In genomic region chr17:57894848-57895247, GRCh38 we compare ENCODE assay signal across 19 cellular contexts. TPM values are rescaled to one million over a fixed set of nuclear protein-coding genes. Genes with fewer than 3 reads are reported as not detected.
DNase-seq lines count a peak whose midpoint lies in the region; ATAC-seq, FAIRE-seq and TF ChIP-seq lines count a peak whose summit lies in the region.
"Had no signal": no experiment of that assay in that cellular context is flagged by ENCODE, and none has a peak within 500 bp of the region (broad histone marks: within the 10 kb centered on the region; RNA-seq: fewer than 3 reads in every experiment).

No MANE protein-coding gene starts in this region.

- ATAC-seq in HepG2 (no peak), right lobe of liver (no peak), GM18502 (IDR thresholded peaks at IDR 0.05; ENCODE audit: poor library complexity, unreplicated experiment) (no peak)
- ATAC-seq: activated CD4-positive, CD25-positive, alpha-beta regulatory T cell treated with anti-CD3 and anti-CD28 coated beads, Interleukin-2, amount 50 U/mL, for 24 hours; naive thymus-derived CD8-positive, alpha-beta T cell had no signal

- H3K27ac ChIP-seq in HepG2 (ENCODE audit: extremely low read length, insufficient read depth, low read length) (peak overlapping the region; percentile 59), right lobe of liver (no peak overlapping the region), prostate gland (peak overlapping the region; percentile 53 to 87), vagina (peak overlapping the region; percentile 93)

- TF ChIP-seq EP300 in HepG2 (IDR thresholded peaks at IDR 0.05; ENCODE audit: low read depth in 2 of 2, low read length in 2 of 2) (no peak), HepG2 (CRISPR knock-in tag; IDR thresholded peaks at IDR 0.05; ENCODE audit: borderline replicate concordance) (no peak)

- peaks cover 6% of the 10 kb centered on the region for H3K36me3 Mint-ChIP-seq in endothelial cell (ENCODE audit: low read depth, unreplicated experiment)
- H3K36me3 Mint-ChIP-seq: naive thymus-derived CD8-positive, alpha-beta T cell had no signal

- H3K36me3 ChIP-seq in HepG2 (replicated peaks in 1 of 2; ENCODE audit: control insufficient read depth in 1 of 2, insufficient read depth in 2 of 2, low read length in 2 of 2), result no peaks in the 10 kb centered on the region
- H3K36me3 ChIP-seq in right lobe of liver, result no peaks in the 10 kb centered on the region
- H3K36me3 ChIP-seq in prostate gland, result no peaks in the 10 kb centered on the region
- H3K36me3 ChIP-seq in vagina, result no peaks in the 10 kb centered on the region
- H3K36me3 ChIP-seq: Peyer's patch had no signal

- H3K4me1 ChIP-seq in HepG2 (ENCODE audit: insufficient read depth, low read length) (peaks cover 73% of the 10 kb centered on the region), right lobe of liver (peaks cover 0 to 26% (median 0%) of the 10 kb centered on the region in 4 donors), prostate gland (replicated peaks) (peaks cover 44% of the 10 kb centered on the region), vagina (peaks cover 87% of the 10 kb centered on the region)

- in situ Hi-C loops in HepG2 (cut with HindIII; ENCODE audit: extremely low pct_ligation_motif_present, low pct_unique_long_range_greater_than_20kb), result loop anchor here (10.0 kb wide), 1 partner anchor 220 kb away; no protein-coding TSS in a partner anchor

- 54% methylated on average over 1 of the region's 1 CpG for WGBS in HepG2 (ENCODE audit: low lambda C conversion rate)
- WGBS in right lobe of liver (ENCODE audit: insufficient coverage, low coverage, low lambda C conversion rate, missing lambda C conversion rate), result 92% methylated on average over 1 of the region's 1 CpG
- 74% methylated on average over 1 of the region's 1 CpG for WGBS in prostate gland

- H4K20me1 ChIP-seq in HepG2 (ENCODE audit: insufficient read depth, low read length), result no peaks in the 10 kb centered on the region

- DNase-seq in HepG2 (ENCODE audit: low spot score) (no peak), right lobe of liver (no peak), endothelial cell (ENCODE audit: low spot score) (no peak), prostate gland (ENCODE audit: low spot score) (no peak), vagina (ENCODE audit: extremely low spot score in 2 of 2) (no peak), medulla oblongata (ENCODE audit: extremely low spot score) (no peak), SW 1271 (lab: John Stamatoyannopoulos, UW) (no peak)
- DNase-seq: activated T-cell treated with anti-CD3 and anti-CD28 coated beads, Interleukin-2, amount 50 U/mL, for 48 hours; effector CD8-positive, alpha-beta T cell; foreskin melanocyte; naive thymus-derived CD8-positive, alpha-beta T cell; NCI-H187 treated with DMSO at 0.1 percent for 48 hours; NCI-H524 treated with DMSO at 0.1 percent for 48 hours; Peyer's patch; T-helper 1 cell had no signal

- H3K79me2 ChIP-seq in HepG2 (ENCODE audit: insufficient read depth, low read length), result no peaks in the 10 kb centered on the region

- H3K27me3 Mint-ChIP-seq in endothelial cell (ENCODE audit: unreplicated experiment), result peaks cover 12% of the 10 kb centered on the region

- TF ChIP-seq RAD21 in HepG2 (CRISPR knock-in tag; IDR thresholded peaks at IDR 0.05), result no peak

- no peak overlapping the region for H3K4me3 ChIP-seq in HepG2 (replicated peaks in 1 of 3; ENCODE audit: insufficient read depth in 1 of 3, low read depth in 2 of 3, low read length in 3 of 3)
- H3K4me3 ChIP-seq in right lobe of liver, result no peak overlapping the region
- H3K4me3 ChIP-seq in prostate gland, result no peak overlapping the region
- no peak overlapping the region for H3K4me3 ChIP-seq in vagina
- H3K4me3 ChIP-seq: Peyer's patch, skin epidermis had no signal

- no peak overlapping the region for H3K4me3 Mint-ChIP-seq in endothelial cell (ENCODE audit: unreplicated experiment)
- H3K4me3 Mint-ChIP-seq: naive thymus-derived CD8-positive, alpha-beta T cell had no signal

- H3K27me3 ChIP-seq in HepG2 (ENCODE audit: control insufficient read depth in 1 of 2, insufficient read depth in 2 of 2, low read length in 2 of 2) (no peaks in the 10 kb centered on the region; a peak in 1 of 5 replicates), right lobe of liver (no peaks in the 10 kb centered on the region), prostate gland (replicated peaks; ENCODE audit: insufficient read depth) (no peaks in the 10 kb centered on the region), vagina (no peaks in the 10 kb centered on the region)
- H3K27me3 ChIP-seq: Peyer's patch had no signal

- no peak for TF ChIP-seq POLR2A in HepG2 (IDR thresholded peaks at IDR 0.05; ENCODE audit: insufficient read depth in 1 of 2, low read depth in 2 of 2, low read length in 2 of 2)
- no peak for TF ChIP-seq POLR2A in right lobe of liver (IDR thresholded peaks at IDR 0.05)
- TF ChIP-seq POLR2A in prostate gland (IDR thresholded peaks at IDR 0.05), result no peak
- no peak for TF ChIP-seq POLR2A in vagina (IDR thresholded peaks at IDR 0.05)

- H3K4me2 ChIP-seq in HepG2 (ENCODE audit: low read depth, low read length), result peak overlapping the region; percentile 1; the same call in 1 of the 2 replicates

- H3K27ac Mint-ChIP-seq in endothelial cell (ENCODE audit: unreplicated experiment), result peak overlapping the region; percentile 61
- H3K27ac Mint-ChIP-seq: naive thymus-derived CD8-positive, alpha-beta T cell had no signal

- no peak overlapping the region for H2AFZ ChIP-seq in HepG2 (ENCODE audit: low read length)

- intact Hi-C loops in HepG2 (cut with micrococcal nuclease; ENCODE audit: unreplicated experiment) (loop anchor here (5.0 kb wide), 1 partner anchor 43 kb away; the partner anchor contains the start of gene MRPS23), right lobe of liver (cut with DNase I) (loop anchor here (5.0 to 10.0 kb wide), 2 partner anchors 90 to 92 kb away; partner anchors contain the start of gene VEZF1 (in 2 of the 2)), prostate gland (cut with DNase I) (loop anchor here (5.0 kb wide), 2 partner anchors 32 to 92 kb away; partner anchors contain the start of gene VEZF1), vagina (cut with DNase I) (loop anchor here (5.0 kb wide), 2 partner anchors 42 to 92 kb away; partner anchors contain the start of gene VEZF1)

- no TSS peak for BruUV-seq in HepG2 (replicated peaks; lab: Mats Ljungman, UMichigan)

- FAIRE-seq in HepG2 (lab: Jason Lieb, UNC), result peak; percentile 8
- FAIRE-seq: islet of Langerhans had no signal

- peaks cover 29% of the 10 kb centered on the region for H3K4me1 Mint-ChIP-seq in endothelial cell (ENCODE audit: unreplicated experiment)

- POLR2A ChIA-PET in HepG2 (lab: Yijun Ruan, JAX), result interaction anchor here (3.6 to 4.0 kb wide), 2 partner anchors 8 to 99 kb away, joined by 37 to 87 read pairs; no protein-coding TSS in a partner anchor

- TF ChIP-seq CTCF in HepG2 (CRISPR knock-in tag; IDR thresholded peaks at IDR 0.05) (no peak), right lobe of liver (IDR thresholded peaks at IDR 0.05) (no peak), endothelial cell (IDR thresholded peaks at IDR 0.05; ENCODE audit: unreplicated experiment) (no peak), prostate gland (IDR thresholded peaks at IDR 0.05) (no peak), vagina (IDR thresholded peaks at IDR 0.05) (no peak)

- no peaks in the 10 kb centered on the region for H3K9me3 Mint-ChIP-seq in endothelial cell (ENCODE audit: unreplicated experiment)
- H3K9me3 Mint-ChIP-seq: naive thymus-derived CD8-positive, alpha-beta T cell had no signal

- CTCF ChIA-PET in HepG2 (lab: Yijun Ruan, JAX; ENCODE audit: low intra/inter-chr PET ratio, low total read pairs), result no interaction called here

- H3K9me3 ChIP-seq in HepG2 (ENCODE audit: low read length) (no peaks in the 10 kb centered on the region), right lobe of liver (no peaks in the 10 kb centered on the region), prostate gland (no peaks in the 10 kb centered on the region), vagina (no peaks in the 10 kb centered on the region)
- H3K9me3 ChIP-seq: Peyer's patch had no signal

- peak overlapping the region; percentile 2; the same call in 1 of the 2 replicates for H3K9ac ChIP-seq in HepG2 (ENCODE audit: insufficient read depth, low read depth, low read length)

TF ChIP-seq in HepG2, 621 proteins besides CTCF, POLR2A, EP300 and RAD21 (continues in another document):
- 0 out of 2 replicates have a peak, but pooled peaks have one; percentile 10 for TF ChIP-seq MED1 (CRISPR knock-in tag; IDR thresholded peaks at IDR 0.05)
- no peak for TF ChIP-seq FIP1L1 (IDR thresholded peaks at IDR 0.05; ENCODE audit: borderline replicate concordance, insufficient read depth, low read depth, low read length)
- peak; percentile 42; the same call in 1 of the 2 replicates for TF ChIP-seq FOXJ3 (CRISPR knock-in tag; IDR thresholded peaks at IDR 0.05; ENCODE audit: borderline replicate concordance)
- no peak for TF ChIP-seq ZNF17 (CRISPR knock-in tag; IDR thresholded peaks at IDR 0.05)

RNA-seq across cellular contexts. Expression of gene MRPS23, which starts 45.0 kb away (rescaled TPM):
- 181 and 283 TPM in 2 replicates for total RNA-seq in HepG2 (2016; rRNA removed; fragmentation: Illumina TruSeq; extraction: Trizol)
- 33.9 and 36.7 TPM in 2 replicates for total RNA-seq in HepG2 (2016; cell fraction: cytosol; rRNA removed; fragmentation: Illumina TruSeq; extraction: Trizol; ENCODE audit: low read depth)
- total RNA-seq in HepG2 (2016; cell fraction: insoluble cytoplasmic fraction; rRNA removed; fragmentation: Illumina TruSeq; extraction: Trizol), result 189 and 325 TPM in 2 replicates
- total RNA-seq in HepG2 (2016; cell fraction: membrane; rRNA removed; fragmentation: Illumina TruSeq; extraction: Trizol), result 47.2 and 48.2 TPM in 2 replicates
- total RNA-seq in HepG2 (2016; cell fraction: nucleus; rRNA removed; fragmentation: Illumina TruSeq; extraction: Trizol), result 63.9 and 73.7 TPM in 2 replicates
- 61.6 and 63.2 TPM in 2 replicates for polyA plus RNA-seq in HepG2 (2011; rRNA removed)
- 68.3 and 71.0 TPM in 2 replicates for polyA plus RNA-seq in HepG2 (2011; cell fraction: cytosol; rRNA removed)
- polyA plus RNA-seq in HepG2 (2011; cell fraction: nucleus; rRNA removed), result 11.6 and 14.2 TPM in 2 replicates
- polyA plus RNA-seq in HepG2 (2012), result 78.3 and 78.8 TPM in 2 replicates
- polyA plus RNA-seq in HepG2 (2016; cell fraction: cytosol; fragmentation: Illumina TruSeq; extraction: Trizol; ENCODE audit: low read depth), result 26.6 and 30.8 TPM in 2 replicates
- 249 and 259 TPM in 2 replicates for polyA plus RNA-seq in HepG2 (2016; cell fraction: insoluble cytoplasmic fraction; fragmentation: Illumina TruSeq; extraction: Trizol; ENCODE audit: low read depth)
- polyA plus RNA-seq in HepG2 (2016; cell fraction: membrane; fragmentation: Illumina TruSeq; extraction: Trizol; ENCODE audit: low read depth), result 32.0 and 32.5 TPM in 2 replicates
- 75.9 and 84.0 TPM in 2 replicates for polyA plus RNA-seq in HepG2 (2016; cell fraction: nucleus; fragmentation: Illumina TruSeq; extraction: Trizol; ENCODE audit: insufficient read depth, low read depth)
- polyA minus RNA-seq in HepG2 (2011; rRNA and poly(A)+ RNA removed; ENCODE audit: low replicate concordance), result 47.3 and 53.2 TPM in 2 replicates
- 28.0 and 33.9 TPM in 2 replicates for polyA minus RNA-seq in HepG2 (2011; cell fraction: cytosol; rRNA and poly(A)+ RNA removed)
- 17.3 and 18.9 TPM in 2 replicates for polyA minus RNA-seq in HepG2 (2011; cell fraction: nucleus; rRNA and poly(A)+ RNA removed)
- 10 to 100 TPM; 13.0 to 23.0 (median 15.2) TPM for total RNA-seq in right lobe of liver
- 39.3 TPM for total RNA-seq in endothelial cell (ENCODE audit: unreplicated experiment)
- 10 to 100 TPM; 29.0 to 43.1 TPM for total RNA-seq in prostate gland
- 6.9 TPM for total RNA-seq in vagina

Comparison
In these comparisons a context has a peak if more than half of its experiments do, and no peak if none do; other contexts are left out.
1. H3K27ac ChIP-seq: peak in HepG2 (single experiment), prostate gland (2 of 2) and vagina (single experiment); none in right lobe of liver (0 of 3).